ENCODE assay signal across 1 cellular context in the genomic region with DNA sequence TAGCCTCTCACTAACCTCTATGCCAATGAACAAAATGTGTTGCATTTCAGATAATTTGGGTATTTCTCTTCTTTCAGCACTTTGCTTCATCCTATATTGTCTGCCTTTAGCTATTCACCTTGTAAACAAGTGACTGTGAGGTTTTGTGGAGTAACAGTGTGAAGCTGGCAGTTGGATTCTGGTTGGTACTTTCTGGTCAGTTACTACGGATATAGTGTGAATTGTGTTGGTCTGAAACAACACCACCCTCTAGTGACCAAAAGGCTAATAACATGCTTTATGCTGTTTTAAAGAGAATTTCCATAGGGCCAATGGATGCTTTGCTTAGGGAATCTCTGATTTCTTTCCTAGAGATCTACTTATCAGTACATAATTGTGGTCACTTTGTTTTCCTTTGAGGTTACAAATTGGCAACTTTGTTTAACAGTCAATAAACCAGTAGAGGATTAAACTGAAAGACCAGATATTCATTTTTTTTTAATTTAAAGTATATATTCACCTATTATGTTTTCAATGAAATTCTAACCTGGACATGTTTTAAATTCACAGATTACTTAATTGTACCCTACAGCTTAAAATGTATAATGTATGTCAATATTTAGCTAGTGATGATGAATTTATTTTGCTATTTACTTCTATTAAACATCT.
TF ChIP-seq lines count a peak whose summit lies in the region.

No MANE protein-coding gene starts in this region.

TF ChIP-seq in HEK293, 187 proteins besides CTCF, POLR2A, EP300 and RAD21 (continued from another document):
- TF ChIP-seq, protein P1, sequence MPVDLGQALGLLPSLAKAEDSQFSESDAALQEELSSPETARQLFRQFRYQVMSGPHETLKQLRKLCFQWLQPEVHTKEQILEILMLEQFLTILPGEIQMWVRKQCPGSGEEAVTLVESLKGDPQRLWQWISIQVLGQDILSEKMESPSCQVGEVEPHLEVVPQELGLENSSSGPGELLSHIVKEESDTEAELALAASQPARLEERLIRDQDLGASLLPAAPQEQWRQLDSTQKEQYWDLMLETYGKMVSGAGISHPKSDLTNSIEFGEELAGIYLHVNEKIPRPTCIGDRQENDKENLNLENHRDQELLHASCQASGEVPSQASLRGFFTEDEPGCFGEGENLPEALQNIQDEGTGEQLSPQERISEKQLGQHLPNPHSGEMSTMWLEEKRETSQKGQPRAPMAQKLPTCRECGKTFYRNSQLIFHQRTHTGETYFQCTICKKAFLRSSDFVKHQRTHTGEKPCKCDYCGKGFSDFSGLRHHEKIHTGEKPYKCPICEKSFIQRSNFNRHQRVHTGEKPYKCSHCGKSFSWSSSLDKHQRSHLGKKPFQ (tag by site-specific recombination; IDR thresholded peaks at IDR 0.05) = peak; percentile 98
